Comparison of ENCODE assay signal across 8 cellular contexts in the genomic region with DNA sequence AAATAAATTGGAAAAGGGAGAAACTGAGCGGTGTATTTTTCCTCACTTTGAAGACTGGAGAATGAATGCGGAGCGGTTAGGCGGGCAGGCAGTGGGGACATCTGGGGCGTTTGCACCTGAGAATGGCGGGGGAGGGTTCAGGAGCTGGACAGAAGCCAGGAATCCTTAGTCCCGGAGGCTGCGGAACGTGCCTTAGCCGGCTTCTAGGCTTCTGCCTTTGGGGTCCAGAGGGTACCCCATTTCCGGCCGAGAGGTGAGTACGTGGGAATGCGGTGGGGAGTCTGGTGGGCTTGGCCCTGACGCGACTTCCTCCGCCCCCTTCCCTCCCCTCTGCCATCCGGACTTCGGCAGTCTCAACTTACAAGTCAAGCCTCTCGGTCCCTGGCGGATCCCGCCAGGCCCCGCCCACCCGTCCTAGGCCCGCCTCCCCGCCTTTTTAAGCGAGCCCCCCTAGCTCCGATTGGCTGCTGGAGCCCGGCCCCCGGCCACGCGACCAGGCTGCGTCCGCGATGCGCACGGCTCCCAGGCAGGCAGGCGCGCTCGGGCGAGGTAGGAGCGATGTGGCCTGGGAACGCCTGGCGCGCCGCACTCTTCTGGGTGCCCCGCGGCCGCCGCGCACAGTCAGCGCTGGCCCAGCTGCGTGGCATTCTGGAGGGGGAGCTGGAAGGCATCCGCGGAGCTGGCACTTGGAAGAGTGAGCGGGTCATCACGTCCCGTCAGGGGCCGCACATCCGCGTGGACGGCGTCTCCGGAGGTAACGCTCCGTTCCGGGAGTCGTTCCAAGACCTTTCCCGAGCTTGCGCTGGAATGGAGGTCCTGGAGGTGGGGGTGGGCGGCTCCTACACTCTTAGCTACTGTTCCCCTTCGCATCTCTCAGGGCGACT.
A peak's percentile ranks its signal among the peaks of the same experiment; 100 is the strongest.
DNase-seq lines count a peak whose midpoint lies in the region; ATAC-seq lines count a peak whose summit lies in the region.

GCAT (plus strand) TSS at position 525 of the 884 bp plus-strand sequence; CDS start at position 559, 34 bp downstream.

- H3K4me3 ChIP-seq in NT2/D1 (ENCODE audit: insufficient read length, low read depth), result peak within 1 kb of the TSS; percentile 73

- H3K36me3 ChIP-seq in NT2/D1 (ENCODE audit: insufficient read depth, insufficient read length, low read length), result no peaks in the 10 kb centered on the region

- H3K9me3 Mint-ChIP-seq in effector memory CD8-positive, alpha-beta T cell, result no peaks in the 10 kb centered on the region
- H3K9me3 Mint-ChIP-seq in memory B cell, result no peaks in the 10 kb centered on the region

- H3K9ac ChIP-seq in NT2/D1 (ENCODE audit: insufficient read length, low read depth), result peak within 1 kb of the TSS; percentile 83

- peak within 1 kb of the TSS; percentile 70 to 74 for H3K4me3 Mint-ChIP-seq in effector memory CD8-positive, alpha-beta T cell
- H3K4me3 Mint-ChIP-seq in memory B cell, result peak within 1 kb of the TSS; percentile 63

- H3K27me3 Mint-ChIP-seq in effector memory CD8-positive, alpha-beta T cell, result peaks cover 41 to 75% of the 10 kb centered on the region in 2 donors
- H3K27me3 Mint-ChIP-seq in memory B cell, result peaks cover 29% of the 10 kb centered on the region

- H3K4me1 ChIP-seq in NT2/D1 (ENCODE audit: insufficient read depth, insufficient read length), result peaks cover 5% of the 10 kb centered on the region

- peak; percentile 61 for ATAC-seq in GM19455 (IDR thresholded peaks at IDR 0.05; ENCODE audit: unreplicated experiment)
- ATAC-seq in effector memory CD8-positive, alpha-beta T cell (replicated peaks), result peak; percentile 93
- peak; percentile 86 for ATAC-seq in memory B cell (ENCODE audit: low read depth)

- peaks cover 3% of the 10 kb centered on the region for H3K36me3 Mint-ChIP-seq in effector memory CD8-positive, alpha-beta T cell (ENCODE audit: insufficient read depth)
- no peaks in the 10 kb centered on the region for H3K36me3 Mint-ChIP-seq in memory B cell

- peak within 1 kb of the TSS in 1 of 2 donors; percentile 32 for H3K27ac Mint-ChIP-seq in effector memory CD8-positive, alpha-beta T cell
- no peak within 1 kb of the TSS for H3K27ac Mint-ChIP-seq in memory B cell

- peaks cover 23 to 30% of the 10 kb centered on the region in 2 donors for H3K4me1 Mint-ChIP-seq in effector memory CD8-positive, alpha-beta T cell (ENCODE audit: low read depth in 2 of 2)
- H3K4me1 Mint-ChIP-seq in memory B cell, result peaks cover 20% of the 10 kb centered on the region

- H3K9me3 ChIP-seq in NT2/D1 (ENCODE audit: insufficient read depth, low read length), result no peaks in the 10 kb centered on the region

- peaks cover 38% of the 10 kb centered on the region for H3K27me3 ChIP-seq in NT2/D1 (ENCODE audit: insufficient read depth, insufficient read length)

- DNase-seq in CD1c-positive myeloid dendritic cell (ENCODE audit: extremely low spot score), result peak; percentile 94
- peak; percentile 84 for DNase-seq in HS-27A (ENCODE audit: low read depth)
- DNase-seq in NT2/D1 (ENCODE audit: low read depth, low spot score), result peak; percentile 89
- peak; percentile 70 to 73 for DNase-seq in activated CD8-positive, alpha-beta memory T cell treated with anti-CD3 and anti-CD28 coated beads for 4 hours (ENCODE audit: low read depth in 2 of 2)
- DNase-seq in effector memory CD8-positive, alpha-beta T cell, result peak; percentile 64 to 68 (median 67)
- DNase-seq in memory B cell (ENCODE audit: low spot score in 2 of 2), result peak; percentile 47 to 55
- peak; percentile 88 to 91 (median 90) for DNase-seq in stimulated activated CD4-positive, alpha-beta T cell treated with anti-CD3 and anti-CD28 coated beads, TNF-alpha, amount 100 ng/mL, for 48 hours (ENCODE audit: low read depth in 3 of 3)

Comparison
In these comparisons a context has a peak if more than half of its experiments do, and no peak if none do; other contexts are left out.
1. Peak in every context shown above with its lines: DNase-seq, ATAC-seq and H3K4me3 ChIP-seq.